Comparison of ENCODE assay signal across 8 cellular contexts in genomic region chr11:43578346-43579170, GRCh38.
DNase-seq lines count a peak whose midpoint lies in the region; ATAC-seq and TF ChIP-seq lines count a peak whose summit lies in the region.

No MANE protein-coding gene starts in this region.

- H3K27ac ChIP-seq in SK-N-SH (ENCODE audit: low read depth in 2 of 2, low read length in 1 of 2), result no peak overlapping the region
- no peak overlapping the region for H3K27ac ChIP-seq in spleen

- peak overlapping the region; percentile 50 to 67 for H3K4me3 ChIP-seq in SK-N-SH (ENCODE audit: low read depth in 2 of 2, low read length in 1 of 2)
- H3K4me3 ChIP-seq in fibroblast of mammary gland (ENCODE audit: control insufficient read depth, low read depth, low read length), result peak overlapping the region; percentile 48
- H3K4me3 ChIP-seq in spleen, result peak overlapping the region; percentile 23 to 76 (median 52)

- peaks cover 3% of the 10 kb centered on the region; the same call in 1 of the 2 replicates for H4K20me1 ChIP-seq in SK-N-SH (ENCODE audit: insufficient read depth)

- no peak for ATAC-seq in GM18498 (IDR thresholded peaks at IDR 0.05; ENCODE audit: unreplicated experiment)

- H3K36me3 ChIP-seq in SK-N-SH (replicated peaks in 1 of 2; ENCODE audit: control insufficient read depth in 1 of 2, insufficient read depth in 2 of 2, low read length in 1 of 2) (no peaks in the 10 kb centered on the region), spleen (no peaks in the 10 kb centered on the region)

- no peak overlapping the region for H3K9ac ChIP-seq in SK-N-SH

- WGBS in SK-N-SH (ENCODE audit: low lambda C conversion rate), result under 1% methylated on average over 27 of the region's 35 CpGs
- 2 to 6% (median 2%) methylated on average over 25 to 35 of the region's 35 CpGs for WGBS in spleen, 5 donors

- H3K4me1 ChIP-seq in SK-N-SH (ENCODE audit: control insufficient read depth in 1 of 2, insufficient read depth in 2 of 2, low read depth in 1 of 2, low read length in 1 of 2) (peaks cover 21 to 42% of the 10 kb centered on the region in 2 experiments; a peak in 3 of 4 replicates), spleen (peaks cover 24 to 83% (median 65%) of the 10 kb centered on the region in 6 donors)

- H2AFZ ChIP-seq in SK-N-SH (ENCODE audit: low read depth), result no peak overlapping the region

- intact Hi-C loops in spleen (cut with DNase I; ENCODE audit: low total_unique reads), result no loop called here

- POLR2A ChIA-PET in SK-N-SH (lab: Yijun Ruan, JAX), result no interaction called here

- H3K27me3 ChIP-seq in SK-N-SH (ENCODE audit: insufficient read depth) (peaks cover 89% of the 10 kb centered on the region), spleen (replicated peaks in 1 of 7) (peaks cover 7 to 100% (median 100%) of the 10 kb centered on the region in 7 donors)

- H3F3A ChIP-seq in SK-N-SH (replicated peaks; ENCODE audit: insufficient read depth), result no peaks in the 10 kb centered on the region

- H3K79me2 ChIP-seq in SK-N-SH (ENCODE audit: insufficient read depth), result no peaks in the 10 kb centered on the region

- CTCF ChIA-PET in SK-N-SH (lab: Yijun Ruan, JAX), result interaction anchor here (0.8 to 5.1 kb wide), 10 partner anchors 12 to 273 kb away, joined by 3 to 46 read pairs (median 10); no protein-coding TSS in a partner anchor

- no peaks in the 10 kb centered on the region for H3K9me3 ChIP-seq in SK-N-SH
- no peaks in the 10 kb centered on the region for H3K9me3 ChIP-seq in spleen

- no peak for TF ChIP-seq POLR2A in spleen (IDR thresholded peaks at IDR 0.05)

- no peak for TF ChIP-seq RAD21 in SK-N-SH (IDR thresholded peaks at IDR 0.05; ENCODE audit: low read length)

- no peaks in the 10 kb centered on the region for H3K9me2 ChIP-seq in SK-N-SH

- peak overlapping the region; percentile 94; the same call in 1 of the 2 replicates for H3K4me2 ChIP-seq in SK-N-SH

- TF ChIP-seq EP300 in SK-N-SH (IDR thresholded peaks at IDR 0.05; ENCODE audit: borderline replicate concordance in 1 of 2, low read depth in 1 of 2, low read length in 1 of 2), result no peak

- no peak for TF ChIP-seq CTCF in SK-N-SH (IDR thresholded peaks at IDR 0.05)
- no peak for TF ChIP-seq CTCF in fibroblast of mammary gland (conservative IDR thresholded peaks at IDR 0.05; ENCODE audit: control insufficient read depth, insufficient read depth, low read depth, low read length)
- TF ChIP-seq CTCF in spleen (IDR thresholded peaks at IDR 0.05 in 8 of 11, conservative IDR thresholded peaks at IDR 0.05 in 3 of 11), result no peak

- DNase-seq in DMS53 (lab: John Stamatoyannopoulos, UW) (peak; percentile 58), DMS53 treated with DMSO at 0.1 percent for 48 hours (lab: John Stamatoyannopoulos, UW; ENCODE audit: unreplicated experiment) (no peak), SK-N-SH (no peak), fibroblast of mammary gland (ENCODE audit: low read depth) (peak; percentile 76), spleen (no peak), T-helper 9 cell (no peak), NCI-H2081 (lab: John Stamatoyannopoulos, UW) (no peak)

TF ChIP-seq in SK-N-SH, 30 proteins besides CTCF, POLR2A, EP300 and RAD21:
- TF ChIP-seq FOSL2 (IDR thresholded peaks at IDR 0.05; ENCODE audit: borderline replicate concordance, low read depth) (peak; percentile 35; the same call in 1 of the 2 replicates), ZBTB33 (IDR thresholded peaks at IDR 0.05; ENCODE audit: borderline replicate concordance, low read depth) (no peak)

Comparison
In these comparisons a context has a peak if more than half of its experiments do, and no peak if none do; other contexts are left out.
1. DNase-seq: peak in DMS53 (single experiment) and fibroblast of mammary gland (single experiment); none in DMS53 treated with DMSO at 0.1 percent for 48 hours (single experiment), SK-N-SH (single experiment), spleen (single experiment), T-helper 9 cell (single experiment) and NCI-H2081 (0 of 2).
2. Peak in every context shown above with its lines, with median percentiles within 50 percentile points of each other: H3K4me3 ChIP-seq.